ENCODE assay signal across 18 cellular contexts in the genomic region with DNA sequence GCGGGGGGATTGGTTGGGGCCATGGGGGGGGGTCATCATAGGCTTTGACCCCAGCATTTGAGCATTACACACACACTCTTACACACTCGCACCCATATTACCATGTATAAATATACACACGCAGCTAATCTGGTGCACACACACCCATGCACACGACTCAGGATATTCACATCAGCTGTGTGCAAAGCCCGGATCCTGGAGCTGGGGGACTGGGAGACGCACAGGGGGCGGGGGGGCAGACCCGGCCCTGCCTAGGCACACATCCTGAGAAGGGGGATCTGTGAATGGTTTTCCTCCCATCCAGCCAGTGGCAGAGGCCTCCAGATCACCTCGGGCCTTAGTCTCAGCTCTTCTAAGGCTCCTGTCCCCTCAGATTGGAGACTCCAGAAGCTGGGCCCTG. TPM values are rescaled to one million over a fixed set of nuclear protein-coding genes. Genes with fewer than 3 reads are reported as not detected.
DNase-seq lines count a peak whose midpoint lies in the region; ATAC-seq, FAIRE-seq and TF ChIP-seq lines count a peak whose summit lies in the region.
"Had no signal": no experiment of that assay in that cellular context is flagged by ENCODE, and none has a peak within 500 bp of the region (broad histone marks: within the 10 kb centered on the region; RNA-seq: fewer than 3 reads in every experiment).

No MANE protein-coding gene starts in this region.

- no peak; a peak in 1 of 4 replicates for TF ChIP-seq POLR2A in HepG2 (IDR thresholded peaks at IDR 0.05; ENCODE audit: insufficient read depth in 1 of 2, low read depth in 2 of 2, low read length in 2 of 2)
- no peak for TF ChIP-seq POLR2A in esophagus squamous epithelium (IDR thresholded peaks at IDR 0.05)

- no TSS peak for BruUV-seq in HepG2 (replicated peaks; lab: Mats Ljungman, UMichigan)

- H2AFZ ChIP-seq in HepG2 (ENCODE audit: low read length), result no peak overlapping the region

- peaks cover 14 to 45% of the 10 kb centered on the region in 2 experiments for H3K36me3 ChIP-seq in HepG2 (replicated peaks in 1 of 2; ENCODE audit: control insufficient read depth in 1 of 2, insufficient read depth in 2 of 2, low read length in 2 of 2)
- no peaks in the 10 kb centered on the region for H3K36me3 ChIP-seq in esophagus squamous epithelium
- H3K36me3 ChIP-seq: HAP-1 had no signal

- H3K4me1 Mint-ChIP-seq in WTC11, result peaks cover 16% of the 10 kb centered on the region
- peaks cover 8% of the 10 kb centered on the region for H3K4me1 Mint-ChIP-seq in central memory CD8-positive, alpha-beta T cell

- H4K20me1 ChIP-seq in HepG2 (ENCODE audit: insufficient read depth, low read length), result peaks cover 14% of the 10 kb centered on the region

- DNase-seq in WTC11 (ENCODE audit: low spot score) (no peak), HepG2 (ENCODE audit: low spot score) (no peak), Right ventricle myocardium inferior (ENCODE audit: missing footprints) (no peak), ecto neural progenitor cell (ENCODE audit: low spot score) (no peak), esophagus squamous epithelium (lab: John Stamatoyannopoulos, UW) (no peak)
- no peak for DNase-seq in central memory CD8-positive, alpha-beta T cell (ENCODE audit: low spot score in 2 of 2)
- DNase-seq: C1 segment of cervical spinal cord; Calu3; CD4-positive, alpha-beta memory T cell; COR-L47; DND-41; GOT3 had no signal

- H3K36me3 Mint-ChIP-seq in WTC11, result no peaks in the 10 kb centered on the region
- H3K36me3 Mint-ChIP-seq in central memory CD8-positive, alpha-beta T cell (ENCODE audit: insufficient read depth), result no peaks in the 10 kb centered on the region
- H3K36me3 Mint-ChIP-seq: CD4-positive, alpha-beta memory T cell had no signal

- TF ChIP-seq RAD21 in HepG2 (CRISPR knock-in tag; IDR thresholded peaks at IDR 0.05), result no peak

- ATAC-seq in WTC11 (no peak), HepG2 (no peak), Right ventricle myocardium inferior (no peak)
- no peak for ATAC-seq in central memory CD8-positive, alpha-beta T cell (replicated peaks; ENCODE audit: extremely low read depth, poor library complexity, severe bottlenecking)

- CTCF ChIA-PET in WTC11 (lab: Charles Lee), result interaction anchor here (1.1 to 3.3 kb wide), 2 partner anchors 24 to 68 kb away, joined by 3 to 10 read pairs; no protein-coding TSS in a partner anchor
- CTCF ChIA-PET in HepG2 (lab: Yijun Ruan, JAX; ENCODE audit: low intra/inter-chr PET ratio, low total read pairs), result no interaction called here

- peak overlapping the region; percentile 69; the same call in 1 of the 2 replicates for H3K4me2 ChIP-seq in HepG2 (ENCODE audit: low read depth, low read length)

- TF ChIP-seq CTCF in WTC11 (IDR thresholded peaks at IDR 0.05) (no peak), HepG2 (CRISPR knock-in tag; IDR thresholded peaks at IDR 0.05) (no peak), esophagus squamous epithelium (IDR thresholded peaks at IDR 0.05) (no peak)

- H3K9ac ChIP-seq in HepG2 (ENCODE audit: insufficient read depth, low read depth, low read length), result no peak overlapping the region

- H3K27me3 Mint-ChIP-seq in WTC11 (ENCODE audit: low read depth), result no peaks in the 10 kb centered on the region; the same call in 1 of the 2 replicates
- no peaks in the 10 kb centered on the region for H3K27me3 Mint-ChIP-seq in central memory CD8-positive, alpha-beta T cell

- no peak for TF ChIP-seq EP300 in HepG2 (IDR thresholded peaks at IDR 0.05; ENCODE audit: low read depth in 2 of 2, low read length in 2 of 2)
- no peak for TF ChIP-seq EP300 in HepG2 (CRISPR knock-in tag; IDR thresholded peaks at IDR 0.05; ENCODE audit: borderline replicate concordance)

- in situ Hi-C loops in HepG2 (cut with HindIII; ENCODE audit: extremely low pct_ligation_motif_present, low pct_unique_long_range_greater_than_20kb), result no loop called here

- no peak overlapping the region for H3K27ac ChIP-seq in HepG2 (ENCODE audit: extremely low read length, insufficient read depth, low read length)
- no peak overlapping the region for H3K27ac ChIP-seq in esophagus squamous epithelium

- H3K9me3 ChIP-seq in HepG2 (ENCODE audit: low read length), result no peaks in the 10 kb centered on the region
- H3K9me3 ChIP-seq in esophagus squamous epithelium, result no peaks in the 10 kb centered on the region
- H3K9me3 ChIP-seq: HAP-1 had no signal

- H3K4me3 ChIP-seq in HepG2 (replicated peaks in 1 of 3; ENCODE audit: insufficient read depth in 1 of 3, low read depth in 2 of 3, low read length in 3 of 3), result no peak overlapping the region
- H3K4me3 ChIP-seq in esophagus squamous epithelium, result no peak overlapping the region
- H3K4me3 ChIP-seq: HAP-1 had no signal

- H3K27ac Mint-ChIP-seq in WTC11, result no peak overlapping the region
- peak overlapping the region; percentile 0 for H3K27ac Mint-ChIP-seq in central memory CD8-positive, alpha-beta T cell (ENCODE audit: low read depth)
- H3K27ac Mint-ChIP-seq: CD4-positive, alpha-beta memory T cell had no signal

- no peak for FAIRE-seq in HepG2 (lab: Jason Lieb, UNC)
- FAIRE-seq: G401.6, H54 had no signal

- H3K4me1 ChIP-seq in HepG2 (ENCODE audit: insufficient read depth, low read length), result peaks cover 51% of the 10 kb centered on the region
- H3K4me1 ChIP-seq in esophagus squamous epithelium, result no peaks in the 10 kb centered on the region
- H3K4me1 ChIP-seq: HAP-1 had no signal

- WGBS in HepG2 (ENCODE audit: low lambda C conversion rate), result 98% methylated on average over 9 of the region's 9 CpGs
- 59 to 90% methylated on average over 2 to 3 of the region's 9 CpGs for WGBS in esophagus squamous epithelium, 2 donors

- no peak overlapping the region for H3K4me3 Mint-ChIP-seq in WTC11
- no peak overlapping the region for H3K4me3 Mint-ChIP-seq in central memory CD8-positive, alpha-beta T cell

- H3K9me3 Mint-ChIP-seq in WTC11, result peaks cover 5% of the 10 kb centered on the region
- H3K9me3 Mint-ChIP-seq in central memory CD8-positive, alpha-beta T cell, result no peaks in the 10 kb centered on the region

- intact Hi-C loops in HepG2 (cut with micrococcal nuclease; ENCODE audit: unreplicated experiment), result no loop called here
- intact Hi-C loops in Right ventricle myocardium inferior (cut with DNase I), result no loop called here
- intact Hi-C loops in esophagus squamous epithelium (cut with DNase I), result no loop called here

- H3K27me3 ChIP-seq in HepG2 (ENCODE audit: control insufficient read depth in 1 of 2, insufficient read depth in 2 of 2, low read length in 2 of 2) (peaks cover 0 to 5% of the 10 kb centered on the region in 2 experiments; a peak in 1 of 5 replicates), esophagus squamous epithelium (peaks cover 0 to 25% (median 0%) of the 10 kb centered on the region in 4 donors)

- peaks cover 51% of the 10 kb centered on the region for H3K79me2 ChIP-seq in HepG2 (ENCODE audit: insufficient read depth, low read length)

- POLR2A ChIA-PET in WTC11 (lab: Charles Lee), result no interaction called here
- POLR2A ChIA-PET in HepG2 (lab: Yijun Ruan, JAX), result interaction anchor here (0.6 to 5.2 kb wide), 3 partner anchors 8 to 188 kb away, joined by 3 to 36 read pairs (median 29); no protein-coding TSS in a partner anchor

RNA-seq across cellular contexts. Expression of gene ASGR2, which starts 5.6 kb away (rescaled TPM):
- total RNA-seq in WTC11 (2021) (0.13 to 0.30 TPM (median 0.14 TPM) in 3 replicates), HepG2 (2016; rRNA removed; fragmentation: Illumina TruSeq; extraction: Trizol) (142 and 320 TPM in 2 replicates), Right ventricle myocardium inferior (0.46 TPM), esophagus squamous epithelium (under 1 TPM in 2 of 4 donors, not detected in 2; 0.50 to 0.95 TPM)
- total RNA-seq in HepG2 (2016; cell fraction: cytosol; rRNA removed; fragmentation: Illumina TruSeq; extraction: Trizol; ENCODE audit: low read depth), result 153 and 157 TPM in 2 replicates
- total RNA-seq in HepG2 (2016; cell fraction: insoluble cytoplasmic fraction; rRNA removed; fragmentation: Illumina TruSeq; extraction: Trizol), result 137 and 326 TPM in 2 replicates
- total RNA-seq in HepG2 (2016; cell fraction: membrane; rRNA removed; fragmentation: Illumina TruSeq; extraction: Trizol), result 154 and 165 TPM in 2 replicates
- 251 and 289 TPM in 2 replicates for total RNA-seq in HepG2 (2016; cell fraction: nucleus; rRNA removed; fragmentation: Illumina TruSeq; extraction: Trizol)
- 754 and 762 TPM in 2 replicates for polyA plus RNA-seq in HepG2 (2011; rRNA removed)
- polyA plus RNA-seq in HepG2 (2011; cell fraction: cytosol; rRNA removed), result 620 and 780 TPM in 2 replicates
- 692 and 800 TPM in 2 replicates for polyA plus RNA-seq in HepG2 (2011; cell fraction: nucleus; rRNA removed)
- 341 and 394 TPM in 2 replicates for polyA plus RNA-seq in HepG2 (2012)
- 194 and 207 TPM in 2 replicates for polyA plus RNA-seq in HepG2 (2016; cell fraction: cytosol; fragmentation: Illumina TruSeq; extraction: Trizol; ENCODE audit: low read depth)
- polyA plus RNA-seq in HepG2 (2016; cell fraction: insoluble cytoplasmic fraction; fragmentation: Illumina TruSeq; extraction: Trizol; ENCODE audit: low read depth), result 170 and 186 TPM in 2 replicates
- polyA plus RNA-seq in HepG2 (2016; cell fraction: membrane; fragmentation: Illumina TruSeq; extraction: Trizol; ENCODE audit: low read depth), result 175 and 177 TPM in 2 replicates
- polyA plus RNA-seq in HepG2 (2016; cell fraction: nucleus; fragmentation: Illumina TruSeq; extraction: Trizol; ENCODE audit: insufficient read depth, low read depth), result 623 and 667 TPM in 2 replicates
- 371 TPM in 1 of 2 replicates, not detected in the other for polyA minus RNA-seq in HepG2 (2011; rRNA and poly(A)+ RNA removed; ENCODE audit: low replicate concordance)
- polyA minus RNA-seq in HepG2 (2011; cell fraction: cytosol; rRNA and poly(A)+ RNA removed), result 131 TPM in 2 replicates
- 102 and 109 TPM in 2 replicates for polyA minus RNA-seq in HepG2 (2011; cell fraction: nucleus; rRNA and poly(A)+ RNA removed)
- total RNA-seq: A172; A673; Calu3; CD4-positive, alpha-beta memory T cell had no signal
- polyA plus RNA-seq: BJ; CD4-positive, alpha-beta memory T cell had no signal

RNA-seq across cellular contexts. Expression of gene CLEC10A, which starts 28.9 kb away (rescaled TPM):
- total RNA-seq in WTC11 (2021), result 0.18 TPM in 1 of 3 replicates, not detected in the others
- total RNA-seq in HepG2 (2016; rRNA removed; fragmentation: Illumina TruSeq; extraction: Trizol), result not detected in 2 replicates
- not detected in 2 replicates for total RNA-seq in HepG2 (2016; cell fraction: cytosol; rRNA removed; fragmentation: Illumina TruSeq; extraction: Trizol; ENCODE audit: low read depth)
- 0.06 TPM in 1 of 2 replicates, not detected in the other for total RNA-seq in HepG2 (2016; cell fraction: insoluble cytoplasmic fraction; rRNA removed; fragmentation: Illumina TruSeq; extraction: Trizol)
- total RNA-seq in HepG2 (2016; cell fraction: membrane; rRNA removed; fragmentation: Illumina TruSeq; extraction: Trizol), result not detected in 2 replicates
- 0.19 TPM in 1 of 2 replicates, not detected in the other for total RNA-seq in HepG2 (2016; cell fraction: nucleus; rRNA removed; fragmentation: Illumina TruSeq; extraction: Trizol)
- polyA plus RNA-seq in HepG2 (2011; rRNA removed), result 0.33 and 0.65 TPM in 2 replicates
- polyA plus RNA-seq in HepG2 (2011; cell fraction: cytosol; rRNA removed), result 0.08 and 0.14 TPM in 2 replicates
- 1.3 and 2.4 TPM in 2 replicates for polyA plus RNA-seq in HepG2 (2011; cell fraction: nucleus; rRNA removed)
- 0.35 and 0.48 TPM in 2 replicates for polyA plus RNA-seq in HepG2 (2012)
- not detected in 2 replicates for polyA plus RNA-seq in HepG2 (2016; cell fraction: cytosol; fragmentation: Illumina TruSeq; extraction: Trizol; ENCODE audit: low read depth)
- not detected in 2 replicates for polyA plus RNA-seq in HepG2 (2016; cell fraction: insoluble cytoplasmic fraction; fragmentation: Illumina TruSeq; extraction: Trizol; ENCODE audit: low read depth)
- not detected in 2 replicates for polyA plus RNA-seq in HepG2 (2016; cell fraction: membrane; fragmentation: Illumina TruSeq; extraction: Trizol; ENCODE audit: low read depth)
- polyA plus RNA-seq in HepG2 (2016; cell fraction: nucleus; fragmentation: Illumina TruSeq; extraction: Trizol; ENCODE audit: insufficient read depth, low read depth), result 0.68 and 0.90 TPM in 2 replicates
- 0.18 TPM in 1 of 2 replicates, not detected in the other for polyA minus RNA-seq in HepG2 (2011; rRNA and poly(A)+ RNA removed; ENCODE audit: low replicate concordance)
- not detected in 2 replicates for polyA minus RNA-seq in HepG2 (2011; cell fraction: cytosol; rRNA and poly(A)+ RNA removed)
- polyA minus RNA-seq in HepG2 (2011; cell fraction: nucleus; rRNA and poly(A)+ RNA removed), result 0.64 and 1.2 TPM in 2 replicates
- 5.4 TPM for total RNA-seq in Right ventricle myocardium inferior
- total RNA-seq in esophagus squamous epithelium, result 10 to 100 TPM in 1 of 4 donors, 1 to 10 TPM in 1, under 1 TPM in 2; 0.40 to 10.6 (median 4.0) TPM
- total RNA-seq: A172, A673, Calu3 had no signal
- polyA plus RNA-seq: BJ; CD4-positive, alpha-beta memory T cell had no signal

Comparison
In these comparisons a context has a peak if more than half of its experiments do, and no peak if none do; other contexts are left out.
1. RNA of gene ASGR2, which starts 5.6 kb away (total RNA-seq): 137 to 326 TPM in HepG2; 0.50 to 0.95 TPM in esophagus squamous epithelium, 0.46 TPM in Right ventricle myocardium inferior (single experiment) and 0.13 to 0.30 TPM in WTC11; every median in the first group is over 10 times any median in the second.
2. Of the 50 proteins assayed by ChIP-seq in both HepG2 and WTC11: peak only in HepG2: none; only in WTC11: none; in both: PRDM15; in neither: 49.